In the genomic region with DNA sequence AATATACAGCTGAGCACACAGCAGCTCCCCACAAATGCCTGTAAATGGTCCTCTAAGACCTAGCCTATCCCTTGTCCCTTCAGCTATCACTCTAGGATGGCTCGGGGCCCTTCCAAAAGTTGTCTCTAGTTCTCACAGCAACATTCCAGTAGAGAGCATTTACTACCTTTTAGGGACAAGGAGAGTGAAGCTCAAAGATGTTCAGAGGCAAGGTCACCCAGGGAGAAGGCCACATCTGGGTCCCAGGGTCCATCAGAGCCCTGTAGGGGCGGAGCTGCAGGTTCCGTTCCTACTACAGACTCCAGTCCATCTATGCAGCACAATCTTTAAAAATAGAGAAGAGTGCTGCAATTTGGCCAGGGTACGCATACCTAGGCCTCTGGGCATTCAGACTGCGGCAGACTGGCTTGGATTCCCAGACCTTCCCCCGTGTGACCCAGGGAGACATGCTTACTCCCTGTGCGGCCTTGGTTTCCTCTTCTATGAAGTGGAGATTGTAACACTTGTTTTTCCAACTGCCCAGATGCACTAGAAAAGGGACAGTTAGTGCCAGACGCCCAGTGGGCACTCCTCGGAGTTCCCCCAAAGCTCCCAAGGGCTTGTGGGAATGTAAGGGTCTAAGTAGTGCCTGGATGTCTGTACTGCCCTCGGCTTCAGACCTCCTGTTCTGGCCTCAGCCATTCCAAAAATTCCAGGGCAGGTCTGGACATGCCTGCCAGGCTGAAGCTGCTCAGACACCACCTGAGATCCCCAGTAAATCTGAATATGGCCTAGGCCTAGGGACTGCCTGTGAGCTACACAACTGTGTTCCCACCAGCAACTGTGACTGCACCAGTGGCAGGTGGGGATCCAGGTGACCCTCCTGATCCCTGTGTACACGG, we compare ENCODE assay signal across 10 cellular contexts. TPM values are rescaled to one million over a fixed set of nuclear protein-coding genes. Genes with fewer than 3 reads are reported as not detected.
DNase-seq lines count a peak whose midpoint lies in the region; ATAC-seq and TF ChIP-seq lines count a peak whose summit lies in the region.
"Had no signal": no experiment of that assay in that cellular context is flagged by ENCODE, and none has a peak within 500 bp of the region (broad histone marks: within the 10 kb centered on the region; RNA-seq: fewer than 3 reads in every experiment).

No MANE protein-coding gene starts in this region.

- H3F3A ChIP-seq in Loucy (ENCODE audit: low read depth), result no peaks in the 10 kb centered on the region

- peaks cover 45% of the 10 kb centered on the region for H3K4me1 ChIP-seq in ACC112 (ENCODE audit: control insufficient read depth, insufficient read depth, low read length, unreplicated experiment)
- H3K4me1 ChIP-seq in Loucy (ENCODE audit: insufficient read depth, low read length, poor library complexity, severe bottlenecking), result peaks cover 18% of the 10 kb centered on the region

- no peaks in the 10 kb centered on the region for H4K20me1 ChIP-seq in Loucy (ENCODE audit: insufficient read depth, low read length, poor library complexity, severe bottlenecking)

- ATAC-seq in activated naive CD4-positive, alpha-beta T cell treated with anti-CD3 and anti-CD28 coated beads, Interleukin-2, amount 50 U/mL, for 72 hours, result no peak
- ATAC-seq: Panc1 had no signal

- peak overlapping the region; percentile 24 for H3K27ac Mint-ChIP-seq in neural crest cell (ENCODE audit: unreplicated experiment)
- H3K27ac Mint-ChIP-seq in activated naive CD4-positive, alpha-beta T cell treated with anti-CD3 and anti-CD28 coated beads, Interleukin-2, amount 50 U/mL, for 72 hours, result peak overlapping the region in 1 of 2 donors; percentile 86

- no peaks in the 10 kb centered on the region for H3K9me3 ChIP-seq in Loucy (ENCODE audit: insufficient read depth, low read depth, low read length)

- H3K36me3 ChIP-seq in ACC112 (ENCODE audit: insufficient read depth, low read length) (peaks cover 18% of the 10 kb centered on the region), Loucy (ENCODE audit: insufficient read depth, low read length) (no peaks in the 10 kb centered on the region)

- H3K9me2 ChIP-seq in Loucy (replicated peaks; ENCODE audit: low read depth, low read length), result no peaks in the 10 kb centered on the region

- no peaks in the 10 kb centered on the region for H3K27me3 Mint-ChIP-seq in neural crest cell (ENCODE audit: low read depth)

- DNase-seq in epithelial cell of esophagus (ENCODE audit: low read depth), result peak; percentile 72
- no peak for DNase-seq in neural crest cell (ENCODE audit: low read depth, low spot score)
- DNase-seq in activated naive CD4-positive, alpha-beta T cell treated with anti-CD3 and anti-CD28 coated beads, Interleukin-2, amount 50 U/mL, for 72 hours (ENCODE audit: low spot score in 2 of 2), result no peak
- DNase-seq in CD1c-positive myeloid dendritic cell (ENCODE audit: extremely low spot score), result no peak
- no peak for DNase-seq in stimulated activated CD4-positive, alpha-beta T cell treated with anti-CD3 and anti-CD28 coated beads, Interleukin-12 subunit alpha, Interleukin-12 subunit beta, amount 100 ng/mL, for 4 hours
- DNase-seq in stimulated activated CD4-positive, alpha-beta T cell treated with anti-CD3 and anti-CD28 coated beads, Interleukin-4, amount 100 ng/mL, for 1 hour, result no peak

- H3K4me3 Mint-ChIP-seq in neural crest cell, result peak overlapping the region; percentile 97

- peak overlapping the region; percentile 15 for H3K27ac ChIP-seq in ACC112 (ENCODE audit: low read depth, low read length)

- H3K4me3 ChIP-seq in ACC112 (ENCODE audit: low read depth, low read length), result peak overlapping the region; percentile 88
- H3K4me3 ChIP-seq in Loucy (ENCODE audit: low read length, poor library complexity, severe bottlenecking), result no peak overlapping the region
- H3K4me3 ChIP-seq in epithelial cell of esophagus (ENCODE audit: low read length), result peak overlapping the region; percentile 82

- H3K4me1 Mint-ChIP-seq in neural crest cell, result peaks cover 38% of the 10 kb centered on the region

- TF ChIP-seq CTCF in Loucy (conservative IDR thresholded peaks at IDR 0.05; ENCODE audit: low read length) (no peak), epithelial cell of esophagus (IDR thresholded peaks at IDR 0.05; ENCODE audit: insufficient read depth, low read depth, low read length, missing control alignments) (no peak), neural crest cell (conservative IDR thresholded peaks at IDR 0.05) (no peak)

- no peaks in the 10 kb centered on the region for H3K36me3 Mint-ChIP-seq in neural crest cell (ENCODE audit: low read depth)
- peaks cover 17 to 18% of the 10 kb centered on the region in 2 donors for H3K36me3 Mint-ChIP-seq in activated naive CD4-positive, alpha-beta T cell treated with anti-CD3 and anti-CD28 coated beads, Interleukin-2, amount 50 U/mL, for 72 hours

- H3K79me2 ChIP-seq in ACC112 (ENCODE audit: control insufficient read depth, insufficient read depth, low read length, unreplicated experiment), result peaks cover 61% of the 10 kb centered on the region
- no peaks in the 10 kb centered on the region for H3K79me2 ChIP-seq in Loucy (ENCODE audit: insufficient read depth, low read length)

- peak overlapping the region; percentile 35 for H3K9ac ChIP-seq in Loucy (ENCODE audit: low read depth, low read length, poor library complexity, severe bottlenecking)

- peak overlapping the region; percentile 65 for H3K4me2 ChIP-seq in Loucy (ENCODE audit: low read depth, low read length, poor library complexity, severe bottlenecking)

- no peaks in the 10 kb centered on the region for H3K9me3 Mint-ChIP-seq in neural crest cell
- H3K9me3 Mint-ChIP-seq in activated naive CD4-positive, alpha-beta T cell treated with anti-CD3 and anti-CD28 coated beads, Interleukin-2, amount 50 U/mL, for 72 hours, result no peaks in the 10 kb centered on the region

- H3K27me3 ChIP-seq in ACC112 (ENCODE audit: insufficient read depth, low read length) (no peaks in the 10 kb centered on the region), Loucy (ENCODE audit: insufficient read depth, low read length, poor library complexity, severe bottlenecking) (no peaks in the 10 kb centered on the region)

- H2AFZ ChIP-seq in ACC112 (ENCODE audit: low read length, unreplicated experiment) (no peak overlapping the region), Loucy (ENCODE audit: low read length) (no peak overlapping the region)

RNA-seq across cellular contexts. Expression of a gene that starts 2.5 kb away (rescaled TPM):
- total RNA-seq in neural crest cell, result 36.0 and 36.8 TPM in 2 replicates
- total RNA-seq in activated naive CD4-positive, alpha-beta T cell treated with anti-CD3 and anti-CD28 coated beads, Interleukin-2, amount 50 U/mL, for 72 hours, result 10 to 100 TPM; 37.2 to 64.0 TPM

RNA-seq across cellular contexts. Expression of a gene that starts 14.4 kb away (rescaled TPM):
- total RNA-seq in neural crest cell, result not detected in 2 replicates
- under 1 TPM; 0.19 to 0.23 TPM for total RNA-seq in activated naive CD4-positive, alpha-beta T cell treated with anti-CD3 and anti-CD28 coated beads, Interleukin-2, amount 50 U/mL, for 72 hours
- total RNA-seq: glomerular endothelial cell had no signal

RNA-seq across cellular contexts. Expression of a gene that starts 22.0 kb away (rescaled TPM):
- total RNA-seq in neural crest cell, result 16.6 and 17.6 TPM in 2 replicates
- 10 to 100 TPM; 15.7 to 32.5 TPM for total RNA-seq in activated naive CD4-positive, alpha-beta T cell treated with anti-CD3 and anti-CD28 coated beads, Interleukin-2, amount 50 U/mL, for 72 hours

RNA-seq across cellular contexts. Expression of a gene that starts 29.3 kb away (rescaled TPM):
- 22.4 and 22.5 TPM in 2 replicates for total RNA-seq in neural crest cell
- total RNA-seq in activated naive CD4-positive, alpha-beta T cell treated with anti-CD3 and anti-CD28 coated beads, Interleukin-2, amount 50 U/mL, for 72 hours, result 100 to 1,000 TPM; 156 to 215 TPM

RNA-seq across cellular contexts. Expression of a gene that starts 33.4 kb away (rescaled TPM):
- total RNA-seq in neural crest cell, result not detected in 2 replicates
- 1 to 10 TPM; 2.5 to 6.3 TPM for total RNA-seq in activated naive CD4-positive, alpha-beta T cell treated with anti-CD3 and anti-CD28 coated beads, Interleukin-2, amount 50 U/mL, for 72 hours
